Comparison of ENCODE assay signal across 17 cellular contexts in the genomic region with DNA sequence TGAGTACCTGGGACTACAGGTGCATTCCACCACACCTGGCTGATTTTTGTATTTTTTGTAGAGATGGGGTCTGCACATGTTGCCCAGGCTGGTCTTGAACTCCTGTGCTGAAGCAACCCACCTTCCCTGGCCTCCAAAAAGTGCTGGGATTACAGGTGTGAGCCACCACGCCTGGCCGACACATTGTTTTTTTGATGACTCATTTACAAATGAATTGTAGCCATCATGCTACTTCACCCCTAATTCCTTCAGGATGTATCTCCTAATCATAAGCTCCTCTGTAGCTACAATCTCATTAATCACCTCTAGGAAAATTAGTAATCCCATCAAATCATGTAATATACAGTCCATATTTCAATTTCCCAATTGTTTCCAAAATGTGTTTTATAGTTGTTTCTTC. TPM values are rescaled to one million over a fixed set of nuclear protein-coding genes. Genes with fewer than 3 reads are reported as not detected.
DNase-seq lines count a peak whose midpoint lies in the region; ATAC-seq, FAIRE-seq and TF ChIP-seq lines count a peak whose summit lies in the region.
"Had no signal": no experiment of that assay in that cellular context is flagged by ENCODE, and none has a peak within 500 bp of the region (broad histone marks: within the 10 kb centered on the region; RNA-seq: fewer than 3 reads in every experiment).

No MANE protein-coding gene starts in this region.

- POLR2A ChIA-PET in activated CD4-positive, alpha-beta T cell treated with anti-CD3 and anti-CD28 coated beads for 36 hours (lab: Charles Lee): interaction anchor here (0.7 kb wide), 1 partner anchor 246 kb away, joined by 3 read pairs; no protein-coding TSS in a partner anchor

- peak overlapping the region; percentile 9 for H3K27ac Mint-ChIP-seq in activated CD4-positive, alpha-beta T cell treated with anti-CD3 and anti-CD28 coated beads for 36 hours
- H3K27ac Mint-ChIP-seq in T-helper 17 cell (no peak overlapping the region), naive B cell (peak overlapping the region in 5 of 6 donors; percentile 1 to 80 (median 79))

- TF ChIP-seq CTCF in esophagus muscularis mucosa (IDR thresholded peaks at IDR 0.05): no peak

- WGBS in esophagus muscularis mucosa: 88% methylated on average over 2 of the region's 2 CpGs

- H3K4me3 ChIP-seq in esophagus muscularis mucosa: no peak overlapping the region
- H3K4me3 ChIP-seq: BLaER1 had no signal

- intact Hi-C loops in activated CD4-positive, alpha-beta T cell treated with anti-CD3 and anti-CD28 coated beads for 36 hours (cut with DNase I, micrococcal nuclease): loop anchor here in 1 of 2 experiments (5.0 kb wide), 1 partner anchor 38 kb away; no protein-coding TSS in a partner anchor
- intact Hi-C loops in esophagus muscularis mucosa (cut with DNase I): no loop called here

- no peaks in the 10 kb centered on the region for H3K27me3 ChIP-seq in esophagus muscularis mucosa
- H3K27me3 ChIP-seq: BLaER1 had no signal

- H3K9me3 Mint-ChIP-seq in activated CD4-positive, alpha-beta T cell treated with anti-CD3 and anti-CD28 coated beads for 36 hours (ENCODE audit: low read depth): no peaks in the 10 kb centered on the region
- no peaks in the 10 kb centered on the region for H3K9me3 Mint-ChIP-seq in naive B cell

- peaks cover 0 to 41% (median 3%) of the 10 kb centered on the region in 4 donors for H3K36me3 ChIP-seq in esophagus muscularis mucosa

- peak; percentile 52 for FAIRE-seq in GM12891 (lab: Jason Lieb, UNC)
- FAIRE-seq: H1 had no signal

- TF ChIP-seq POLR2A in GM12891 (IDR thresholded peaks at IDR 0.05; ENCODE audit: low read depth, low read length): no peak
- no peak for TF ChIP-seq POLR2A in esophagus muscularis mucosa (IDR thresholded peaks at IDR 0.05; ENCODE audit: low read depth)

- peaks cover 19% of the 10 kb centered on the region for H3K36me3 Mint-ChIP-seq in activated CD4-positive, alpha-beta T cell treated with anti-CD3 and anti-CD28 coated beads for 36 hours (ENCODE audit: low read depth)
- H3K36me3 Mint-ChIP-seq in T-helper 17 cell (ENCODE audit: low read depth) (no peaks in the 10 kb centered on the region), naive B cell (peaks cover 0 to 10% of the 10 kb centered on the region in 2 donors)

- CTCF ChIA-PET in activated CD4-positive, alpha-beta T cell treated with anti-CD3 and anti-CD28 coated beads for 36 hours (lab: Charles Lee): interaction anchor here (0.8 to 1.3 kb wide), 3 partner anchors 11 to 20 kb away, joined by 3 read pairs; no protein-coding TSS in a partner anchor

- ATAC-seq in activated CD4-positive, alpha-beta T cell treated with anti-CD3 and anti-CD28 coated beads for 36 hours: no peak
- no peak for ATAC-seq in T-helper 17 cell
- no peak for ATAC-seq in naive B cell (ENCODE audit: low read depth in 2 of 2)
- no peak for ATAC-seq in HG03521 (IDR thresholded peaks at IDR 0.05; ENCODE audit: unreplicated experiment)

- H3K27me3 Mint-ChIP-seq in activated CD4-positive, alpha-beta T cell treated with anti-CD3 and anti-CD28 coated beads for 36 hours: no peaks in the 10 kb centered on the region
- H3K27me3 Mint-ChIP-seq in T-helper 17 cell (no peaks in the 10 kb centered on the region), naive B cell (no peaks in the 10 kb centered on the region)

- H3K4me1 ChIP-seq in esophagus muscularis mucosa: peaks cover 0 to 7% (median 0%) of the 10 kb centered on the region in 4 donors

- DNase-seq in activated CD4-positive, alpha-beta T cell treated with anti-CD3 and anti-CD28 coated beads for 36 hours: no peak
- DNase-seq in activated CD4-positive, alpha-beta T cell treated with anti-CD3 and anti-CD28 coated beads for 1 hour: no peak
- no peak for DNase-seq in GM12891 (ENCODE audit: insufficient read length, low spot score)
- no peak for DNase-seq in T-helper 17 cell
- no peak for DNase-seq in naive B cell
- no peak for DNase-seq in esophagus muscularis mucosa (ENCODE audit: extremely low spot score)
- DNase-seq in glomerular visceral epithelial cell (ENCODE audit: extremely low spot score): no peak
- DNase-seq: 8988T, EL, NCI-H1105 treated with DMSO at 0.1 percent for 48 hours, NCI-H1694 treated with DMSO at 0.1 percent for 48 hours, NCI-H345, NCI-H526 treated with DMSO at 0.1 percent for 48 hours had no signal

- no peak for TF ChIP-seq EP300 in esophagus muscularis mucosa (IDR thresholded peaks at IDR 0.05)

- H3K4me1 Mint-ChIP-seq in activated CD4-positive, alpha-beta T cell treated with anti-CD3 and anti-CD28 coated beads for 36 hours: peaks cover 9% of the 10 kb centered on the region
- H3K4me1 Mint-ChIP-seq in T-helper 17 cell (peaks cover 13% of the 10 kb centered on the region), naive B cell (peaks cover 8 to 22% (median 13%) of the 10 kb centered on the region in 3 donors)

- no peak overlapping the region for H3K27ac ChIP-seq in esophagus muscularis mucosa (replicated peaks in 1 of 4)
- H3K27ac ChIP-seq: BLaER1 had no signal

- no peak overlapping the region for H3K4me3 Mint-ChIP-seq in activated CD4-positive, alpha-beta T cell treated with anti-CD3 and anti-CD28 coated beads for 36 hours
- H3K4me3 Mint-ChIP-seq in T-helper 17 cell (peak overlapping the region; percentile 21), naive B cell (peak overlapping the region in 2 of 8 donors; percentile 33 to 51)

- H3K9me3 ChIP-seq in T-helper 17 cell (ENCODE audit: control insufficient read depth, low read length, poor library complexity, severe bottlenecking) (no peaks in the 10 kb centered on the region), esophagus muscularis mucosa (no peaks in the 10 kb centered on the region)
- H3K9me3 ChIP-seq: BLaER1 had no signal

TF ChIP-seq in GM12891, 5 proteins besides CTCF, POLR2A, EP300 and RAD21:
- TF ChIP-seq POLR2AphosphoS5 (IDR thresholded peaks at IDR 0.05; ENCODE audit: low read depth, low read length): no peak
- TF ChIP-seq POU2F2 (IDR thresholded peaks at IDR 0.05; ENCODE audit: low read depth, low read length): no peak
- TF ChIP-seq TAF1 (IDR thresholded peaks at IDR 0.05; ENCODE audit: low read depth, low read length): no peak
- TF ChIP-seq PAX5 (IDR thresholded peaks at IDR 0.05; ENCODE audit: insufficient read depth, low read length, severe bottlenecking): no peak
- no peak for TF ChIP-seq SPI1 (IDR thresholded peaks at IDR 0.05; ENCODE audit: low read depth, low read length)
TF ChIP-seq in GM12891: peak in this region for 0.

RNA-seq across cellular contexts. Expression of gene RELB, which starts 17.9 kb away (rescaled TPM):
- total RNA-seq in activated CD4-positive, alpha-beta T cell treated with anti-CD3 and anti-CD28 coated beads for 36 hours: 10 to 100 TPM; 43.8 to 51.2 TPM
- 27.7 TPM for polyA plus RNA-seq in GM12891 (2012; ENCODE audit: low read depth, missing spikeins)
- total RNA-seq in T-helper 17 cell (100 to 1,000 TPM; 128 to 136 TPM), esophagus muscularis mucosa (10 to 100 TPM in 1 of 4 donors, 1 to 10 TPM in 3; 5.8 to 15.9 (median 7.5) TPM)
- polyA plus RNA-seq in naive B cell (ENCODE audit: low read depth in 6 of 6): 10 to 100 TPM; 29.8 to 72.6 (median 64.7) TPM

RNA-seq across cellular contexts. Expression of gene CLASRP, which starts 19.7 kb away (rescaled TPM):
- total RNA-seq in activated CD4-positive, alpha-beta T cell treated with anti-CD3 and anti-CD28 coated beads for 36 hours: 100 to 1,000 TPM; 101 to 103 TPM
- 55.1 TPM for polyA plus RNA-seq in GM12891 (2012; ENCODE audit: low read depth, missing spikeins)
- 100 to 1,000 TPM; 153 to 163 TPM for total RNA-seq in T-helper 17 cell
- 10 to 100 TPM in 2 of 6 donors, 1 to 10 TPM in 4; 6.5 to 30.2 (median 9.7) TPM for polyA plus RNA-seq in naive B cell (ENCODE audit: low read depth in 6 of 6)
- total RNA-seq in esophagus muscularis mucosa: 10 to 100 TPM; 20.7 to 59.8 (median 32.9) TPM

RNA-seq across cellular contexts. Expression of gene ZNF296, which starts 57.1 kb away (rescaled TPM):
- 1 to 10 TPM; 3.1 to 4.8 TPM for total RNA-seq in activated CD4-positive, alpha-beta T cell treated with anti-CD3 and anti-CD28 coated beads for 36 hours
- 6.5 TPM for polyA plus RNA-seq in GM12891 (2012; ENCODE audit: low read depth, missing spikeins)
- 1 to 10 TPM; 3.4 to 3.5 TPM for total RNA-seq in T-helper 17 cell
- 10 to 100 TPM in 5 of 6 donors, 1 to 10 TPM in 1; 7.2 to 35.9 (median 13.7) TPM for polyA plus RNA-seq in naive B cell (ENCODE audit: low read depth in 6 of 6)
- under 1 TPM in 2 of 4 donors, not detected in 2; 0.17 to 0.23 TPM for total RNA-seq in esophagus muscularis mucosa
- total RNA-seq: LHCN-M2 had no signal

RNA-seq across cellular contexts. Expression of gene GEMIN7, which starts 59.9 kb away (rescaled TPM):
- 10 to 100 TPM; 35.4 to 35.5 TPM for total RNA-seq in activated CD4-positive, alpha-beta T cell treated with anti-CD3 and anti-CD28 coated beads for 36 hours
- polyA plus RNA-seq in GM12891 (2012; ENCODE audit: low read depth, missing spikeins): 43.2 TPM
- total RNA-seq in T-helper 17 cell (1 to 10 TPM; 8.8 TPM), esophagus muscularis mucosa (10 to 100 TPM; 12.3 to 19.1 (median 15.3) TPM)
- polyA plus RNA-seq in naive B cell (ENCODE audit: low read depth in 6 of 6): 100 to 1,000 TPM in 4 of 6 donors, 10 to 100 TPM in 2; 86.8 to 138 (median 102) TPM
